1 cellular context compared by ENCODE assay signal in the genomic region with DNA sequence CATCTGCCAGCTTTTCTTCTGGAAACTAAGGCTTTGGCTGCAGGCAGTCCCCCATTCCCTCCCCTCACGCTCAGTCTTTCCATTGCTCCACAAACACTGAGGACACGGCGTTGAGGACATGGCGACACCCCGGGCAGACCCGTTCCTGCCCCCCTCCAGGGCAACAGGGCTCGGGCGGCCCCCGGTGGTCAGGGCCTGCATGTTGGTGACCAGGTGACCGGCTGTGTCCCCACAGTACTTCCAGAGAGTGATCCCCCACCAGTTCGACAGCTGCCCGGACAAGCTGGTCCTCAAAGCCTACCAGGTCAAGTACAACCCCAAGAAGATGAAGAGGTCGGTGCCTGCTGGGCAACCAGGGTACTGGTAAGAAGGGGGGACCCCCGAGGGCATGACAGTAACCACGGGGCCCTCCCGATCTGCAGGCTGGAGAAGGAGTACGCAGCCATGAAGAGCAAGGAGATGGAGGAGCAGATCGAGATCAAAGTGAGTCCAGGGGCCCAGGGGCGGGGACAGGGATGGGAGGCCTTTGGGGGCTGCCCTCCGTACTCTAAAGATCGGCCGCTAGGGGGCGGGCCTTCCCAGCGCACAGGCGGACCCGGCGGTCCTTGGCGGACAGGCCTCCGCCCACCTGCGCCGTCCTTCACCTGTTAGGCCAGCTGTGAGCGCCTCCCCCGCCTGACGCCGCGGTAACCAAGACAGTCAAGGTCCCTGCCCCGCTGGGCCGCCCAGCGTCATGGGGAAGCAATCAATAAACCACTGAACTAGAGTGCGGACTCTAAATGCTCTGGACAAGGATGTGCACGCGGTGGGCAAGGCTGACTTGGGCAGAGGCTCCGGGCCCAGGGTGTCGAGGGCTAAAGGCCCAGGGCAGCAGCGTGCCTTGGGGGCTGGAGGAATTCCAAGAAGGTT.
A peak's percentile ranks its signal among the peaks of the same experiment; 100 is the strongest.
TF ChIP-seq lines count a peak whose summit lies in the region.

No MANE protein-coding gene starts in this region.

TF ChIP-seq in HepG2, 621 proteins besides CTCF, POLR2A, EP300 and RAD21 (continued from another document and continues in another):
- TF ChIP-seq POGK (CRISPR knock-in tag; conservative IDR thresholded peaks at IDR 0.05) (peak; percentile 87; the same call in 1 of the 2 replicates), ETS1 (CRISPR knock-in tag; IDR thresholded peaks at IDR 0.05) (peak; percentile 88; the same call in 1 of the 2 replicates), PTBP1 (IDR thresholded peaks at IDR 0.05; ENCODE audit: low read depth, low read length, poor library complexity, severe bottlenecking) (no peak), JUND (CRISPR knock-in tag; IDR thresholded peaks at IDR 0.05) (peak; percentile 44; the same call in 1 of the 2 replicates), ZNF724P (CRISPR knock-in tag; IDR thresholded peaks at IDR 0.05; ENCODE audit: borderline replicate concordance) (peak; percentile 79), ZIK1 (CRISPR knock-in tag; IDR thresholded peaks at IDR 0.05; ENCODE audit: borderline replicate concordance, low read depth) (peak; percentile 86), SMYD3 (CRISPR knock-in tag; IDR thresholded peaks at IDR 0.05) (0 out of 2 replicates have a peak, but pooled peaks have one; percentile 72), PITX1 (CRISPR knock-in tag; IDR thresholded peaks at IDR 0.05) (peak; percentile 73), KAT2B (IDR thresholded peaks at IDR 0.05; ENCODE audit: borderline replicate concordance, low read depth, low read length) (peak; percentile 71; the same call in 1 of the 2 replicates), ZNF383 (CRISPR knock-in tag; IDR thresholded peaks at IDR 0.05; ENCODE audit: borderline replicate concordance) (no peak), HES4 (CRISPR knock-in tag; IDR thresholded peaks at IDR 0.05; ENCODE audit: borderline replicate concordance) (0 out of 2 replicates have a peak, but pooled peaks have one; percentile 78), KDM5A (IDR thresholded peaks at IDR 0.05; ENCODE audit: borderline replicate concordance, low read length) (no peak; the same call in 1 of the 2 replicates), ARNT2 (CRISPR knock-in tag; IDR thresholded peaks at IDR 0.05; ENCODE audit: low read depth) (peak; percentile 70; the same call in 1 of the 2 replicates), DNMT1 (CRISPR knock-in tag; IDR thresholded peaks at IDR 0.05) (peak; percentile 87; the same call in 1 of the 2 replicates), U2AF1 (optimal IDR thresholded peaks at IDR 0.05; ENCODE audit: low read depth, low read length) (peak; percentile 77), HIC2 (CRISPR knock-in tag; IDR thresholded peaks at IDR 0.05; ENCODE audit: low read depth) (peak; percentile 95; the same call in 1 of the 2 replicates), NFIC (IDR thresholded peaks at IDR 0.05; ENCODE audit: low read length) (no peak), ZNF577 (CRISPR knock-in tag; IDR thresholded peaks at IDR 0.05; ENCODE audit: borderline replicate concordance, low read depth) (no peak), ZNF597 (CRISPR knock-in tag; IDR thresholded peaks at IDR 0.05) (no peak), ZNF333 (CRISPR knock-in tag; IDR thresholded peaks at IDR 0.05; ENCODE audit: borderline replicate concordance) (no peak), IRF2 (CRISPR knock-in tag; IDR thresholded peaks at IDR 0.05) (peak; percentile 94), ATRX (CRISPR knock-in tag; IDR thresholded peaks at IDR 0.05; ENCODE audit: borderline replicate concordance) (no peak), ZNF547 (CRISPR knock-in tag; IDR thresholded peaks at IDR 0.05) (peak; percentile 77; the same call in 1 of the 2 replicates), DMAP1 (CRISPR knock-in tag; IDR thresholded peaks at IDR 0.05) (peak; percentile 77), JUN (CRISPR knock-in tag; IDR thresholded peaks at IDR 0.05) (peak; percentile 76; the same call in 1 of the 2 replicates), ZNF720 (CRISPR knock-in tag; IDR thresholded peaks at IDR 0.05) (no peak), SRY (CRISPR knock-in tag; IDR thresholded peaks at IDR 0.05) (no peak), ZSCAN29 (CRISPR knock-in tag; conservative IDR thresholded peaks at IDR 0.05) (peak; percentile 90), CREB1 (IDR thresholded peaks at IDR 0.05) (peak; percentile 69), CREB1 (CRISPR knock-in tag; IDR thresholded peaks at IDR 0.05) (peak; percentile 75), LBX2 (CRISPR knock-in tag; IDR thresholded peaks at IDR 0.05; ENCODE audit: borderline replicate concordance) (peak; percentile 82; the same call in 1 of the 2 replicates), ZSCAN31 (CRISPR knock-in tag; IDR thresholded peaks at IDR 0.05; ENCODE audit: low read depth) (peak; percentile 98), POLR2G (IDR thresholded peaks at IDR 0.05; ENCODE audit: low read depth, low read length) (no peak), KLF12 (CRISPR knock-in tag; IDR thresholded peaks at IDR 0.05; ENCODE audit: borderline replicate concordance) (peak; percentile 98)
- TF ChIP-seq, protein P1, sequence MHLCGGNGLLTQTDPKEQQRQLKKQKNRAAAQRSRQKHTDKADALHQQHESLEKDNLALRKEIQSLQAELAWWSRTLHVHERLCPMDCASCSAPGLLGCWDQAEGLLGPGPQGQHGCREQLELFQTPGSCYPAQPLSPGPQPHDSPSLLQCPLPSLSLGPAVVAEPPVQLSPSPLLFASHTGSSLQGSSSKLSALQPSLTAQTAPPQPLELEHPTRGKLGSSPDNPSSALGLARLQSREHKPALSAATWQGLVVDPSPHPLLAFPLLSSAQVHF (CRISPR knock-in tag; IDR thresholded peaks at IDR 0.05), result no peak
- TF ChIP-seq, protein P2, sequence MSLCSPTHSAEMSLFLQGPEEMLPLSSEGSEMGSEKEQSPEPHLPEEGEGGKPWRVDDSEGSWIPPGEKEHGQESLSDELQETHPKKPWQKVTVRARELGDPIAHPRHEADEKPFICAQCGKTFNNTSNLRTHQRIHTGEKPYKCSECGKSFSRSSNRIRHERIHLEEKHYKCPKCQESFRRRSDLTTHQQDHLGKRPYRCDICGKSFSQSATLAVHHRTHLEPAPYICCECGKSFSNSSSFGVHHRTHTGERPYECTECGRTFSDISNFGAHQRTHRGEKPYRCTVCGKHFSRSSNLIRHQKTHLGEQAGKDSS (CRISPR knock-in tag; IDR thresholded peaks at IDR 0.05; ENCODE audit: borderline replicate concordance, low read depth), result peak; percentile 93
- TF ChIP-seq, protein P3, sequence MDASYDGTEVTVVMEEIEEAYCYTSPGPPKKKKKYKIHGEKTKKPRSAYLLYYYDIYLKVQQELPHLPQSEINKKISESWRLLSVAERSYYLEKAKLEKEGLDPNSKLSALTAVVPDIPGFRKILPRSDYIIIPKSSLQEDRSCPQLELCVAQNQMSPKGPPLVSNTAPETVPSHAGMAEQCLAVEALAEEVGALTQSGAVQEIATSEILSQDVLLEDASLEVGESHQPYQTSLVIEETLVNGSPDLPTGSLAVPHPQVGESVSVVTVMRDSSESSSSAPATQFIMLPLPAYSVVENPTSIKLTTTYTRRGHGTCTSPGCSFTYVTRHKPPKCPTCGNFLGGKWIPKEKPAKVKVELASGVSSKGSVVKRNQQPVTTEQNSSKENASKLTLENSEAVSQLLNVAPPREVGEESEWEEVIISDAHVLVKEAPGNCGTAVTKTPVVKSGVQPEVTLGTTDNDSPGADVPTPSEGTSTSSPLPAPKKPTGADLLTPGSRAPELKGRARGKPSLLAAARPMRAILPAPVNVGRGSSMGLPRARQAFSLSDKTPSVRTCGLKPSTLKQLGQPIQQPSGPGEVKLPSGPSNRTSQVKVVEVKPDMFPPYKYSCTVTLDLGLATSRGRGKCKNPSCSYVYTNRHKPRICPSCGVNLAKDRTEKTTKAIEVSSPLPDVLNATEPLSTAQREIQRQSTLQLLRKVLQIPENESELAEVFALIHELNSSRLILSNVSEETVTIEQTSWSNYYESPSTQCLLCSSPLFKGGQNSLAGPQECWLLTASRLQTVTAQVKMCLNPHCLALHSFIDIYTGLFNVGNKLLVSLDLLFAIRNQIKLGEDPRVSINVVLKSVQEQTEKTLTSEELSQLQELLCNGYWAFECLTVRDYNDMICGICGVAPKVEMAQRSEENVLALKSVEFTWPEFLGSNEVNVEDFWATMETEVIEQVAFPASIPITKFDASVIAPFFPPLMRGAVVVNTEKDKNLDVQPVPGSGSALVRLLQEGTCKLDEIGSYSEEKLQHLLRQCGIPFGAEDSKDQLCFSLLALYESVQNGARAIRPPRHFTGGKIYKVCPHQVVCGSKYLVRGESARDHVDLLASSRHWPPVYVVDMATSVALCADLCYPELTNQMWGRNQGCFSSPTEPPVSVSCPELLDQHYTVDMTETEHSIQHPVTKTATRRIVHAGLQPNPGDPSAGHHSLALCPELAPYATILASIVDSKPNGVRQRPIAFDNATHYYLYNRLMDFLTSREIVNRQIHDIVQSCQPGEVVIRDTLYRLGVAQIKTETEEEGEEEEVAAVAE (CRISPR knock-in tag; IDR thresholded peaks at IDR 0.05; ENCODE audit: borderline replicate concordance), result peak; percentile 83
- TF ChIP-seq, protein P4, sequence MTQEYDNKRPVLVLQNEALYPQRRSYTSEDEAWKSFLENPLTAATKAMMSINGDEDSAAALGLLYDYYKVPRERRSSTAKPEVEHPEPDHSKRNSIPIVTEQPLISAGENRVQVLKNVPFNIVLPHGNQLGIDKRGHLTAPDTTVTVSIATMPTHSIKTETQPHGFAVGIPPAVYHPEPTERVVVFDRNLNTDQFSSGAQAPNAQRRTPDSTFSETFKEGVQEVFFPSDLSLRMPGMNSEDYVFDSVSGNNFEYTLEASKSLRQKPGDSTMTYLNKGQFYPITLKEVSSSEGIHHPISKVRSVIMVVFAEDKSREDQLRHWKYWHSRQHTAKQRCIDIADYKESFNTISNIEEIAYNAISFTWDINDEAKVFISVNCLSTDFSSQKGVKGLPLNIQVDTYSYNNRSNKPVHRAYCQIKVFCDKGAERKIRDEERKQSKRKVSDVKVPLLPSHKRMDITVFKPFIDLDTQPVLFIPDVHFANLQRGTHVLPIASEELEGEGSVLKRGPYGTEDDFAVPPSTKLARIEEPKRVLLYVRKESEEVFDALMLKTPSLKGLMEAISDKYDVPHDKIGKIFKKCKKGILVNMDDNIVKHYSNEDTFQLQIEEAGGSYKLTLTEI (CRISPR knock-in tag; conservative IDR thresholded peaks at IDR 0.05), result no peak
